ENCODE assay signal across 12 cellular contexts in genomic region chr10:88500656-88501055, GRCh38.
DNase-seq lines count a peak whose midpoint lies in the region; TF ChIP-seq lines count a peak whose summit lies in the region.
"Had no signal": no experiment of that assay in that cellular context is flagged by ENCODE, and none has a peak within 500 bp of the region (broad histone marks: within the 10 kb centered on the region; RNA-seq: fewer than 3 reads in every experiment).

No MANE protein-coding gene starts in this region.

- H3K4me1 ChIP-seq in skeletal muscle satellite cell (ENCODE audit: control insufficient read depth, insufficient read depth, low read length): peaks cover 20% of the 10 kb centered on the region

- DNase-seq in amniotic epithelial cell (ENCODE audit: low read depth) (peak; percentile 87), fibroblast of peridontal ligament (ENCODE audit: extremely low read depth) (peak; percentile 58), NCI-H1417 (lab: John Stamatoyannopoulos, UW) (no peak), epidermal melanocyte (ENCODE audit: insufficient read length, low spot score) (no peak), EL (no peak)
- DNase-seq: H9, NCI-H1048, NCI-H2107, Right ventricle myocardium superior had no signal

- H3K4me2 ChIP-seq in skeletal muscle satellite cell (ENCODE audit: low read length): peak overlapping the region; percentile 57
- H3K4me2 ChIP-seq: BLaER1 treated with 17β-estradiol and CSF1 and Interleukin-3, amounts not matched to agents 10 nM and 100 nM had no signal

- no peaks in the 10 kb centered on the region for H3K9me3 ChIP-seq in skeletal muscle satellite cell (replicated peaks; ENCODE audit: low read length)
- H3K9me3 ChIP-seq: BLaER1 treated with 17β-estradiol and CSF1 and Interleukin-3, amounts not matched to agents 10 nM and 100 nM had no signal

- no peak for TF ChIP-seq EP300 in Ishikawa (IDR thresholded peaks at IDR 0.05; ENCODE audit: borderline replicate concordance)

- H3K36me3 ChIP-seq in skeletal muscle satellite cell (ENCODE audit: insufficient read depth, low read length): no peaks in the 10 kb centered on the region
- H3K36me3 ChIP-seq: BLaER1 treated with 17β-estradiol and CSF1 and Interleukin-3, amounts not matched to agents 10 nM and 100 nM had no signal

- H3K4me3 ChIP-seq in skeletal muscle satellite cell (ENCODE audit: low read length): no peak overlapping the region
- H3K4me3 ChIP-seq: BLaER1 treated with 17β-estradiol and CSF1 and Interleukin-3, amounts not matched to agents 10 nM and 100 nM had no signal

- no peaks in the 10 kb centered on the region for H3K27me3 ChIP-seq in skeletal muscle satellite cell (ENCODE audit: control insufficient read depth, insufficient read depth, low read length)
- H3K27me3 ChIP-seq: BLaER1 treated with 17β-estradiol and CSF1 and Interleukin-3, amounts not matched to agents 10 nM and 100 nM had no signal

- no peak overlapping the region for H3K9ac ChIP-seq in skeletal muscle satellite cell (ENCODE audit: low read depth, low read length)
- H3K9ac ChIP-seq: BLaER1 treated with 17β-estradiol and CSF1 and Interleukin-3, amounts not matched to agents 10 nM and 100 nM had no signal

- TF ChIP-seq RAD21 in Ishikawa (IDR thresholded peaks at IDR 0.05; ENCODE audit: low read depth): no peak

TF ChIP-seq in Ishikawa, 13 proteins besides CTCF, POLR2A, EP300 and RAD21:
- no peak for TF ChIP-seq USF1 (IDR thresholded peaks at IDR 0.05)
- 0 out of 2 replicates have a peak, but pooled peaks have one; percentile 26 for TF ChIP-seq CEBPB (IDR thresholded peaks at IDR 0.05)

Comparison
In these comparisons a context has a peak if more than half of its experiments do, and no peak if none do; other contexts are left out.
1. DNase-seq: peak in amniotic epithelial cell (single experiment) and fibroblast of peridontal ligament (single experiment); none in NCI-H1417 (0 of 3), epidermal melanocyte (single experiment) and EL (single experiment).